Comparison of ENCODE assay signal across 17 cellular contexts in genomic region chr2:7456762-7457161, GRCh38.
"Had no signal": no experiment of that assay in that cellular context is flagged by ENCODE, and none has a peak within 500 bp of the region (broad histone marks: within the 10 kb centered on the region; RNA-seq: fewer than 3 reads in every experiment).

No MANE protein-coding gene starts in this region.

- ATAC-seq: activated CD8-positive, alpha-beta T cell treated with anti-CD3 and anti-CD28 coated beads for 36 hours; left lobe of liver had no signal

- H3K27me3 Mint-ChIP-seq: activated CD4-positive, alpha-beta T cell treated with anti-CD3 and anti-CD28 coated beads, Interleukin-2, amount 10 ng/mL, durations not matched to agents 24 days and 14 days; activated CD8-positive, alpha-beta T cell treated with anti-CD3 and anti-CD28 coated beads for 36 hours; activated naive CD4-positive, alpha-beta T cell treated with anti-CD3 and anti-CD28 coated beads, Interleukin-2, amount 10 ng/mL, durations not matched to agents 7 days and 5 days; dendritic cell treated with granulocyte-macrophage colony-stimulating factor and Interleukin-4, amounts not matched to agents 40 ng/mL and 50 ng/mL, for 4 days had no signal

- H3K36me3 Mint-ChIP-seq: naive B cell had no signal

- H3K27ac Mint-ChIP-seq: activated CD4-positive, alpha-beta T cell treated with anti-CD3 and anti-CD28 coated beads, Interleukin-2, amount 10 ng/mL, durations not matched to agents 24 days and 14 days; activated CD8-positive, alpha-beta T cell treated with anti-CD3 and anti-CD28 coated beads for 36 hours; activated naive CD4-positive, alpha-beta T cell treated with anti-CD3 and anti-CD28 coated beads, Interleukin-2, amount 10 ng/mL, durations not matched to agents 7 days and 5 days; dendritic cell treated with granulocyte-macrophage colony-stimulating factor and Interleukin-4, amounts not matched to agents 40 ng/mL and 50 ng/mL, for 4 days; naive B cell had no signal

- H3K27me3 ChIP-seq: esophagus muscularis mucosa, spleen, transverse colon, vagina had no signal

- H3K9me3 Mint-ChIP-seq: dendritic cell treated with granulocyte-macrophage colony-stimulating factor and Interleukin-4, amounts not matched to agents 40 ng/mL and 50 ng/mL, for 4 days had no signal

- H3K9me3 ChIP-seq: esophagus muscularis mucosa, heart right ventricle, spleen, transverse colon, vagina had no signal

- H3K4me1 Mint-ChIP-seq: naive B cell had no signal

- H3K4me3 ChIP-seq: esophagus muscularis mucosa, heart right ventricle, spleen, transverse colon, vagina had no signal

- DNase-seq: activated CD4-positive, alpha-beta T cell treated with anti-CD3 and anti-CD28 coated beads, Interleukin-2, amount 10 ng/mL, durations not matched to agents 24 days and 14 days; activated CD8-positive, alpha-beta T cell treated with anti-CD3 and anti-CD28 coated beads for 36 hours; activated naive CD4-positive, alpha-beta T cell treated with anti-CD3 and anti-CD28 coated beads, Interleukin-2, amount 10 ng/mL, durations not matched to agents 7 days and 5 days; activated T-cell treated with anti-CD3 and anti-CD28 coated beads, Interleukin-2, amount 50 U/mL, for 1 hour; effector CD8-positive, alpha-beta T cell; heart right ventricle; naive B cell; spleen; stimulated activated CD8-positive, alpha-beta memory T cell treated with anti-CD3 and anti-CD28 coated beads, Interleukin-4, amount 100 ng/mL, for 48 hours; stimulated activated naive CD4-positive, alpha-beta T cell; T1000; transverse colon had no signal

- H3K4me1 ChIP-seq: esophagus muscularis mucosa, heart right ventricle, parathyroid adenoma, spleen, transverse colon, vagina had no signal

- H3K27ac ChIP-seq: esophagus muscularis mucosa, heart right ventricle, parathyroid adenoma, spleen, transverse colon, vagina had no signal

- H3K36me3 ChIP-seq: esophagus muscularis mucosa, heart right ventricle, spleen, transverse colon, vagina had no signal

- H3K4me3 Mint-ChIP-seq: activated CD4-positive, alpha-beta T cell treated with anti-CD3 and anti-CD28 coated beads, Interleukin-2, amount 10 ng/mL, durations not matched to agents 24 days and 14 days; activated CD8-positive, alpha-beta T cell treated with anti-CD3 and anti-CD28 coated beads for 36 hours; activated naive CD4-positive, alpha-beta T cell treated with anti-CD3 and anti-CD28 coated beads, Interleukin-2, amount 10 ng/mL, durations not matched to agents 7 days and 5 days; dendritic cell treated with granulocyte-macrophage colony-stimulating factor and Interleukin-4, amounts not matched to agents 40 ng/mL and 50 ng/mL, for 4 days; naive B cell had no signal
